In the genomic region with DNA sequence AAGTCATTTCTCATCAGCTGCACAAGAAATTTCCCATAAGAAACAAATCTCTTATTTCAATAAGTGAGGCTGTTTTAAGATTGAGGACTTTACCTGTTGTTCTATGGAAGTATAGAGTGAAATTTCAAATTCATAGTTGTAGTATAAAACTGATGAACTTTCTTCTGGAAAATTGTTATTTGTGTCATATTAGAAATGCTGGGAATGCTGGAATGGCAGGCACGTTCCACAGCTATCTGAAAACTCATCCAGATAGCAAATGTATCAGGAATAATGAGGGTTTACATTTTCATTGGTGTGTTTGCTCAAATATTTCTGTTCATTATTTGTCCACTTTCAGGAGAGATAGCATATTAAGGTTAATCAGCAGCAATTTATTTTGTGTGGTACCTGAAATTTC, we compare ENCODE assay signal across 17 cellular contexts. TPM values are rescaled to one million over a fixed set of nuclear protein-coding genes. Genes with fewer than 3 reads are reported as not detected.
A peak's percentile ranks its signal among the peaks of the same experiment; 100 is the strongest.
DNase-seq lines count a peak whose midpoint lies in the region; ATAC-seq, FAIRE-seq and TF ChIP-seq lines count a peak whose summit lies in the region.
"Had no signal": no experiment of that assay in that cellular context is flagged by ENCODE, and none has a peak within 500 bp of the region (broad histone marks: within the 10 kb centered on the region; RNA-seq: fewer than 3 reads in every experiment).

No MANE protein-coding gene starts in this region.

- no peak for ATAC-seq in psoas muscle
- ATAC-seq: CD8-positive, alpha-beta T cell had no signal

- H3K4me1 ChIP-seq in ACC112 (ENCODE audit: control insufficient read depth, insufficient read depth, low read length, unreplicated experiment) (peaks cover 39% of the 10 kb centered on the region), HEK293 (ENCODE audit: control insufficient read depth, insufficient read depth, low read length) (peaks cover 5% of the 10 kb centered on the region; the same call in 1 of the 2 replicates), muscle layer of colon (ENCODE audit: insufficient read depth, low read length) (peaks cover 31% of the 10 kb centered on the region), tibial artery (peaks cover 0 to 82% (median 20%) of the 10 kb centered on the region in 4 donors), psoas muscle (peaks cover 39% of the 10 kb centered on the region)
- H3K4me1 ChIP-seq: BE2C had no signal

- TF ChIP-seq CTCF in HEK293 (tag by site-specific recombination; IDR thresholded peaks at IDR 0.05) (no peak), tibial artery (IDR thresholded peaks at IDR 0.05) (no peak), psoas muscle (IDR thresholded peaks at IDR 0.05) (no peak)

- 58 to 76% (median 73%) methylated on average over 1 of the region's 1 CpG for WGBS in psoas muscle, 3 donors

- no peaks in the 10 kb centered on the region for H3K27me3 ChIP-seq in ACC112 (ENCODE audit: insufficient read depth, low read length)
- H3K27me3 ChIP-seq in muscle layer of colon (ENCODE audit: control insufficient read depth in 1 of 2, insufficient read depth in 2 of 2, low read length in 2 of 2) = no peaks in the 10 kb centered on the region
- H3K27me3 ChIP-seq in tibial artery = no peaks in the 10 kb centered on the region
- no peaks in the 10 kb centered on the region for H3K27me3 ChIP-seq in psoas muscle (ENCODE audit: insufficient read depth in 3 of 3, low read length in 2 of 3)

- CTCF ChIA-PET in HEK293 (lab: Yijun Ruan, JAX) = interaction anchor here (0.7 kb wide), 1 partner anchor 12 kb away, joined by 4 read pairs; no protein-coding TSS in a partner anchor

- peak overlapping the region; percentile 66 for H2AFZ ChIP-seq in ACC112 (ENCODE audit: low read length, unreplicated experiment)

- H3K36me3 ChIP-seq in ACC112 (ENCODE audit: insufficient read depth, low read length) (peaks cover 4% of the 10 kb centered on the region; the same call in 1 of the 2 replicates), HEK293 (ENCODE audit: control insufficient read depth in 2 of 2, insufficient read depth in 1 of 2, low read length in 2 of 2) (no peaks in the 10 kb centered on the region), muscle layer of colon (ENCODE audit: insufficient read depth, low read length) (no peaks in the 10 kb centered on the region), tibial artery (no peaks in the 10 kb centered on the region), psoas muscle (ENCODE audit: insufficient read depth in 1 of 2, low read depth in 1 of 2) (no peaks in the 10 kb centered on the region)
- H3K36me3 ChIP-seq: BE2C, HAP-1 had no signal

- H3K9ac ChIP-seq in muscle layer of colon (ENCODE audit: low read length) = no peak overlapping the region

- H3K9me3 ChIP-seq in HEK293 (ENCODE audit: control insufficient read depth, insufficient read depth, low read depth, low read length) (no peaks in the 10 kb centered on the region), muscle layer of colon (ENCODE audit: low read length) (no peaks in the 10 kb centered on the region), tibial artery (no peaks in the 10 kb centered on the region), psoas muscle (no peaks in the 10 kb centered on the region)
- H3K9me3 ChIP-seq: BE2C, HAP-1 had no signal

- no peak for DNase-seq in tibial artery
- DNase-seq in psoas muscle = no peak
- no peak for DNase-seq in RCC 7860 (ENCODE audit: low spot score)
- DNase-seq in GOT3 (lab: John Stamatoyannopoulos, UW) = no peak
- DNase-seq: BE2C; CD8-positive, alpha-beta T cell; COR-L47; DND-41; GDM1; HFFc6 had no signal

- H3K27ac ChIP-seq in ACC112 (ENCODE audit: low read depth, low read length) (no peak overlapping the region), HEK293 (ENCODE audit: extremely low read depth, low read depth, low read length) (no peak overlapping the region), muscle layer of colon (ENCODE audit: low read depth, low read length) (peak overlapping the region; percentile 34), tibial artery (peak overlapping the region; percentile 62 to 74), psoas muscle (no peak overlapping the region)
- H3K27ac ChIP-seq: C4-2B had no signal

- H3K4me3 ChIP-seq in ACC112 (ENCODE audit: low read depth, low read length) = peak overlapping the region; percentile 69
- no peak overlapping the region for H3K4me3 ChIP-seq in HEK293 (ENCODE audit: low read depth, low read length)
- no peak overlapping the region for H3K4me3 ChIP-seq in muscle layer of colon (ENCODE audit: low read depth in 1 of 2, low read length in 2 of 2)
- H3K4me3 ChIP-seq in tibial artery = no peak overlapping the region
- H3K4me3 ChIP-seq in psoas muscle = no peak overlapping the region
- H3K4me3 ChIP-seq: HAP-1 had no signal

- peaks cover 3% of the 10 kb centered on the region for H3K79me2 ChIP-seq in ACC112 (ENCODE audit: control insufficient read depth, insufficient read depth, low read length, unreplicated experiment)

- POLR2A ChIA-PET in HEK293 (lab: Yijun Ruan, JAX) = no interaction called here

- FAIRE-seq in RCC 7860 (lab: Jason Lieb, UNC) = no peak
- FAIRE-seq: GM12892, H1 had no signal

- intact Hi-C loops in tibial artery (cut with DNase I; ENCODE audit: low total_unique reads) (no loop called here), psoas muscle (cut with DNase I) (no loop called here)

TF ChIP-seq in HEK293, 187 proteins besides CTCF, POLR2A, EP300 and RAD21:
- TF ChIP-seq ZNF747 (tag by site-specific recombination; IDR thresholded peaks at IDR 0.05) (no peak), ZNF48 (tag by site-specific recombination; IDR thresholded peaks at IDR 0.05) (no peak), SP2 (tag by site-specific recombination; IDR thresholded peaks at IDR 0.05) (no peak), ZNF670 (tag by site-specific recombination; IDR thresholded peaks at IDR 0.05; ENCODE audit: low read depth) (no peak), ZNF433 (tag by site-specific recombination; IDR thresholded peaks at IDR 0.05; ENCODE audit: low read depth) (no peak), ZFP37 (tag by site-specific recombination; IDR thresholded peaks at IDR 0.05) (peak; percentile 88)
- TF ChIP-seq, protein P1, sequence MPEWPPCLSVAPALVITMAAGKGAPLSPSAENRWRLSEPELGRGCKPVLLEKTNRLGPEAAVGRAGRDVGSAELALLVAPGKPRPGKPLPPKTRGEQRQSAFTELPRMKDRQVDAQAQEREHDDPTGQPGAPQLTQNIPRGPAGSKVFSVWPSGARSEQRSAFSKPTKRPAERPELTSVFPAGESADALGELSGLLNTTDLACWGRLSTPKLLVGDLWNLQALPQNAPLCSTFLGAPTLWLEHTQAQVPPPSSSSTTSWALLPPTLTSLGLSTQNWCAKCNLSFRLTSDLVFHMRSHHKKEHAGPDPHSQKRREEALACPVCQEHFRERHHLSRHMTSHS (tag by site-specific recombination; IDR thresholded peaks at IDR 0.05) = no peak
- TF ChIP-seq, protein P2, sequence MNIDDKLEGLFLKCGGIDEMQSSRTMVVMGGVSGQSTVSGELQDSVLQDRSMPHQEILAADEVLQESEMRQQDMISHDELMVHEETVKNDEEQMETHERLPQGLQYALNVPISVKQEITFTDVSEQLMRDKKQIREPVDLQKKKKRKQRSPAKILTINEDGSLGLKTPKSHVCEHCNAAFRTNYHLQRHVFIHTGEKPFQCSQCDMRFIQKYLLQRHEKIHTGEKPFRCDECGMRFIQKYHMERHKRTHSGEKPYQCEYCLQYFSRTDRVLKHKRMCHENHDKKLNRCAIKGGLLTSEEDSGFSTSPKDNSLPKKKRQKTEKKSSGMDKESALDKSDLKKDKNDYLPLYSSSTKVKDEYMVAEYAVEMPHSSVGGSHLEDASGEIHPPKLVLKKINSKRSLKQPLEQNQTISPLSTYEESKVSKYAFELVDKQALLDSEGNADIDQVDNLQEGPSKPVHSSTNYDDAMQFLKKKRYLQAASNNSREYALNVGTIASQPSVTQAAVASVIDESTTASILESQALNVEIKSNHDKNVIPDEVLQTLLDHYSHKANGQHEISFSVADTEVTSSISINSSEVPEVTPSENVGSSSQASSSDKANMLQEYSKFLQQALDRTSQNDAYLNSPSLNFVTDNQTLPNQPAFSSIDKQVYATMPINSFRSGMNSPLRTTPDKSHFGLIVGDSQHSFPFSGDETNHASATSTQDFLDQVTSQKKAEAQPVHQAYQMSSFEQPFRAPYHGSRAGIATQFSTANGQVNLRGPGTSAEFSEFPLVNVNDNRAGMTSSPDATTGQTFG (tag by site-specific recombination; IDR thresholded peaks at IDR 0.05; ENCODE audit: borderline replicate concordance) = no peak
TF ChIP-seq in HEK293: peak in this region for 1.

RNA-seq across cellular contexts. Expression of a gene that starts 40.8 kb away (rescaled TPM):
- total RNA-seq in psoas muscle = 10 to 100 TPM; 12.0 to 39.2 (median 23.1) TPM
- polyA plus RNA-seq in psoas muscle = 10 to 100 TPM in 1 of 3 donors, 1 to 10 TPM in 1, under 1 TPM in 1; 0.90 to 11.7 (median 4.9) TPM
- total RNA-seq: CD8-positive, alpha-beta T cell had no signal

Comparison
In these comparisons a context has a peak if more than half of its experiments do, and no peak if none do; other contexts are left out.
1. H3K27ac ChIP-seq: peak in muscle layer of colon (single experiment) and tibial artery (2 of 2); none in ACC112 (single experiment), HEK293 (single experiment) and psoas muscle (single experiment).